16 cellular contexts compared by ENCODE assay signal in the genomic region with DNA sequence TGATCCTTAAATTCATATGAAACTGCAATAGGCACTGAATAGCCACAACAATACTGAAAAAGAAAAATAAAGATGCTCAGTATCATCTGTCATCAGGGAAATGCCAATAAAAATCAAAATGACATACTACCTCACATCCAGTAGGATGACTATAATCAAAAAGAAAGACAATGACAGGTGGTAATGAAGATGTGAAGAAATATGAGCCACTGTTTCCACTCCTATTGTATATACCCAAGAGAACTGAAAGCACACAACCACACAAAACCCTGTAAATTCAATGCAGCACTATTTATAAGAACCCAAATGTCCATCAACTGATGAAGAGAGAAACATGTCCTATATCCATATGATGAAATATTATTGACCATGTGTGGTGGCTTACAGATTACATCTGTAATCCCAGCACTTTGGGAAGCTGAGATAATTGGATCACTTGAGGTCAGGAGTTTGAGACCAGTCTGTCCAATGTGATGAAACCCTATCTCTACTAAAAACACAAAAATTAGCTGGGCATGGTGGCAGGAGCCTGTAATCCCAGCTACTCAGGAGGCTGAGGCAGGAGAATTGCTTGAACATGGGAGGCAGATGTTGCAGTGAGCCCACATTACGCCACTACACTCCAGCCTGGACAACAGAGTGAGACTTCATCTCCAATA. TPM values are rescaled to one million over a fixed set of nuclear protein-coding genes. Genes with fewer than 3 reads are reported as not detected.
DNase-seq lines count a peak whose midpoint lies in the region; FAIRE-seq and TF ChIP-seq lines count a peak whose summit lies in the region.
"Had no signal": no experiment of that assay in that cellular context is flagged by ENCODE, and none has a peak within 500 bp of the region (broad histone marks: within the 10 kb centered on the region; RNA-seq: fewer than 3 reads in every experiment).

No MANE protein-coding gene starts in this region.

- H3K4me1 ChIP-seq in BLaER1 treated with 17β-estradiol and CSF1 and Interleukin-3, amounts not matched to agents 10 nM and 100 nM = peaks cover 16 to 45% (median 24%) of the 10 kb centered on the region in 10 experiments
- H3K4me1 ChIP-seq in adipocyte (ENCODE audit: control insufficient read depth, insufficient read depth, low read length) (peaks cover 36% of the 10 kb centered on the region), ascending aorta (peaks cover 0 to 10% of the 10 kb centered on the region in 2 donors)

- H3K36me3 ChIP-seq in BLaER1 treated with 17β-estradiol and CSF1 and Interleukin-3, amounts not matched to agents 10 nM and 100 nM = peaks cover 9 to 51% (median 36%) of the 10 kb centered on the region in 11 experiments; a peak in 21 of 22 replicates
- H3K36me3 ChIP-seq in adipocyte (ENCODE audit: control insufficient read depth, insufficient read depth, low read length, severe bottlenecking) = no peaks in the 10 kb centered on the region
- H3K36me3 ChIP-seq in ascending aorta = no peaks in the 10 kb centered on the region
- H3K36me3 ChIP-seq: right atrium auricular region had no signal

- H3K27ac ChIP-seq in BLaER1 treated with 17β-estradiol and CSF1 and Interleukin-3, amounts not matched to agents 10 nM and 100 nM = peak overlapping the region in 7 of 11 experiments; percentile 8 to 76 (median 42); a peak in 6 of 22 replicates
- H3K27ac ChIP-seq in ascending aorta = no peak overlapping the region
- H3K27ac ChIP-seq: coronary artery, epithelial cell of prostate, right atrium auricular region had no signal

- H3K27me3 ChIP-seq in BLaER1 treated with 17β-estradiol and CSF1 and Interleukin-3, amounts not matched to agents 10 nM and 100 nM = no peaks in the 10 kb centered on the region
- H3K27me3 ChIP-seq in adipocyte (replicated peaks; ENCODE audit: control insufficient read depth, insufficient read depth, low read length) = no peaks in the 10 kb centered on the region
- H3K27me3 ChIP-seq in ascending aorta = no peaks in the 10 kb centered on the region
- H3K27me3 ChIP-seq: right atrium auricular region had no signal

- peaks cover 0 to 73% (median 59%) of the 10 kb centered on the region in 11 experiments; a peak in 18 of 22 replicates for H3K9me3 ChIP-seq in BLaER1 treated with 17β-estradiol and CSF1 and Interleukin-3, amounts not matched to agents 10 nM and 100 nM (replicated peaks in 1 of 11)
- H3K9me3 ChIP-seq in adipocyte (ENCODE audit: control insufficient read depth, low read length) (no peaks in the 10 kb centered on the region), ascending aorta (no peaks in the 10 kb centered on the region)
- H3K9me3 ChIP-seq: right atrium auricular region had no signal

- intact Hi-C loops in ascending aorta (cut with DNase I) = no loop called here
- intact Hi-C loops in posterior vena cava (cut with DNase I) = no loop called here

- H3K27me3 Mint-ChIP-seq in HFFc6 (ENCODE audit: insufficient read depth) (no peaks in the 10 kb centered on the region; the same call in 1 of the 2 replicates), nephron progenitor cell (ENCODE audit: low read depth, poor library complexity) (no peaks in the 10 kb centered on the region)

- peak; percentile 54 for FAIRE-seq in GM19239 (lab: Jason Lieb, UNC)

- peak overlapping the region; percentile 50 to 78 (median 71); a peak in 18 of 22 replicates for H3K4me2 ChIP-seq in BLaER1 treated with 17β-estradiol and CSF1 and Interleukin-3, amounts not matched to agents 10 nM and 100 nM

- DNase-seq in GM19239 (ENCODE audit: insufficient read length, low spot score) (no peak), NCI-H2171 (lab: John Stamatoyannopoulos, UW) (peak; percentile 23), adipocyte (ENCODE audit: low read depth) (no peak), HFFc6 (no peak), ascending aorta (ENCODE audit: low spot score in 2 of 2) (no peak), nephron progenitor cell (no peak), posterior vena cava (ENCODE audit: low spot score) (no peak)
- DNase-seq: activated CD4-positive, alpha-beta T cell treated with anti-CD3 and anti-CD28 coated beads, Interleukin-2, amount 50 U/mL, for 48 hours; SIG-M5; T-helper 9 cell had no signal

- H3K9ac ChIP-seq in BLaER1 treated with 17β-estradiol and CSF1 and Interleukin-3, amounts not matched to agents 10 nM and 100 nM = 0 out of 22 replicates have a peak overlapping the region, but pooled peaks of 1 of the 11 experiments have one; percentile 54
- no peak overlapping the region for H3K9ac ChIP-seq in adipocyte (ENCODE audit: low read length)

- H3K27ac Mint-ChIP-seq in HFFc6 (no peak overlapping the region), nephron progenitor cell (no peak overlapping the region)
- H3K27ac Mint-ChIP-seq: nephron had no signal

- no peaks in the 10 kb centered on the region for H3K9me3 Mint-ChIP-seq in HFFc6
- peaks cover 8% of the 10 kb centered on the region for H3K9me3 Mint-ChIP-seq in nephron progenitor cell

- H3K4me3 ChIP-seq in BLaER1 treated with 17β-estradiol and CSF1 and Interleukin-3, amounts not matched to agents 10 nM and 100 nM = no peak overlapping the region
- H3K4me3 ChIP-seq in adipocyte (ENCODE audit: low read length) (peak overlapping the region; percentile 32), ascending aorta (no peak overlapping the region)
- H3K4me3 ChIP-seq: coronary artery, lung, right atrium auricular region had no signal

- H3K4me3 Mint-ChIP-seq in HFFc6 = no peak overlapping the region
- H3K4me3 Mint-ChIP-seq in nephron progenitor cell = no peak overlapping the region
- H3K4me3 Mint-ChIP-seq: nephron had no signal

- peaks cover 0 to 90% (median 13%) of the 10 kb centered on the region in 11 experiments; a peak in 11 of 22 replicates for H4K20me1 ChIP-seq in BLaER1 treated with 17β-estradiol and CSF1 and Interleukin-3, amounts not matched to agents 10 nM and 100 nM

- H3K36me3 Mint-ChIP-seq in HFFc6 (ENCODE audit: low read depth) (no peaks in the 10 kb centered on the region), nephron progenitor cell (ENCODE audit: low read depth) (peaks cover 37% of the 10 kb centered on the region)

- TF ChIP-seq CTCF in HFFc6 (IDR thresholded peaks at IDR 0.05) = no peak
- TF ChIP-seq CTCF in ascending aorta (IDR thresholded peaks at IDR 0.05) = no peak
- TF ChIP-seq CTCF in nephron progenitor cell (IDR thresholded peaks at IDR 0.05) = no peak

- H3K4me1 Mint-ChIP-seq in HFFc6 (ENCODE audit: low read depth) (peaks cover 37% of the 10 kb centered on the region), nephron progenitor cell (peaks cover 16% of the 10 kb centered on the region)

RNA-seq across cellular contexts. Expression of a gene that starts 39.9 kb away (rescaled TPM):
- total RNA-seq in HFFc6 (2021; fragmentation: NEBNext Ultra II Directional; extraction: Animal tissue kit (Norgen Biotek cat#: 25700)) = 10 to 100 TPM; 38.5 to 44.2 (median 40.1) TPM
- total RNA-seq in ascending aorta = 47.7 TPM
- 10 to 100 TPM; 63.9 to 68.5 TPM for total RNA-seq in posterior vena cava

RNA-seq across cellular contexts. Expression of a gene that starts 53.9 kb away (rescaled TPM):
- 10 to 100 TPM; 33.0 to 38.5 (median 36.3) TPM for total RNA-seq in HFFc6 (2021; fragmentation: NEBNext Ultra II Directional; extraction: Animal tissue kit (Norgen Biotek cat#: 25700))
- total RNA-seq in ascending aorta (35.3 TPM), posterior vena cava (10 to 100 TPM; 28.2 to 30.3 TPM)

Comparison
In these comparisons a context has a peak if more than half of its experiments do, and no peak if none do; other contexts are left out.
1. H3K27ac ChIP-seq: peak in BLaER1 treated with 17β-estradiol and CSF1 and Interleukin-3, amounts not matched to agents 10 nM and 100 nM (7 of 11); none in ascending aorta (0 of 2).